ENCODE assay signal across 1 cellular context in the genomic region with DNA sequence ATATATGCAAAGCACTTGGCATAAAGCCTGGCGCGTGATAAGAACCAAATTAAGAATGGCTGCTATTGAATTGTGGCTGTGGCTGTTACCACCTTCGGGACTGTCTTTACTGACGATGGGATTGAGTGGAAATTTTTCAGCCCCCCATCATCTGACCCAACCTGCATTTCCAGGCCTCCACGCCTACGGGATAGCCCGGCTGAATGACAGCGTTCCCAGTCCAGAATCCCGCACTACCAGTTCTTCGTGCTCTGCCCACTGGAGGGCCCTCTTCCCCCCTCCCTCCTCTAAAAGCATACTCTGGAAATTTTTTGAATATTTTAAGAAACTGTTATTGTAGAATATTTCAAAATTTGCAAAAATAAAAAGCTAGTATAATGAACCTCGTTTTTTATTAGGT.
TF ChIP-seq lines count a peak whose summit lies in the region.

No MANE protein-coding gene starts in this region.

TF ChIP-seq in K562, 482 proteins besides CTCF, POLR2A, EP300 and RAD21:
- TF ChIP-seq MBD2 (IDR thresholded peaks at IDR 0.05; ENCODE audit: borderline replicate concordance, low read depth) = no peak
- TF ChIP-seq SRSF3 (IDR thresholded peaks at IDR 0.05; ENCODE audit: insufficient read depth, low read length) = no peak
- TF ChIP-seq, protein P1, sequence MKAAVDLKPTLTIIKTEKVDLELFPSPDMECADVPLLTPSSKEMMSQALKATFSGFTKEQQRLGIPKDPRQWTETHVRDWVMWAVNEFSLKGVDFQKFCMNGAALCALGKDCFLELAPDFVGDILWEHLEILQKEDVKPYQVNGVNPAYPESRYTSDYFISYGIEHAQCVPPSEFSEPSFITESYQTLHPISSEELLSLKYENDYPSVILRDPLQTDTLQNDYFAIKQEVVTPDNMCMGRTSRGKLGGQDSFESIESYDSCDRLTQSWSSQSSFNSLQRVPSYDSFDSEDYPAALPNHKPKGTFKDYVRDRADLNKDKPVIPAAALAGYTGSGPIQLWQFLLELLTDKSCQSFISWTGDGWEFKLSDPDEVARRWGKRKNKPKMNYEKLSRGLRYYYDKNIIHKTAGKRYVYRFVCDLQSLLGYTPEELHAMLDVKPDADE (conservative IDR thresholded peaks at IDR 0.05; ENCODE audit: control insufficient read depth, low read depth, low read length) = no peak
- no peak for TF ChIP-seq TSC22D4 (tag; IDR thresholded peaks at IDR 0.05)
- TF ChIP-seq ZNF146 (CRISPR knock-in tag; IDR thresholded peaks at IDR 0.05; ENCODE audit: unreplicated experiment) = no peak
- TF ChIP-seq FIP1L1 (IDR thresholded peaks at IDR 0.05; ENCODE audit: low read depth, low read length, poor library complexity, severe bottlenecking) = no peak
- TF ChIP-seq, protein P2, sequence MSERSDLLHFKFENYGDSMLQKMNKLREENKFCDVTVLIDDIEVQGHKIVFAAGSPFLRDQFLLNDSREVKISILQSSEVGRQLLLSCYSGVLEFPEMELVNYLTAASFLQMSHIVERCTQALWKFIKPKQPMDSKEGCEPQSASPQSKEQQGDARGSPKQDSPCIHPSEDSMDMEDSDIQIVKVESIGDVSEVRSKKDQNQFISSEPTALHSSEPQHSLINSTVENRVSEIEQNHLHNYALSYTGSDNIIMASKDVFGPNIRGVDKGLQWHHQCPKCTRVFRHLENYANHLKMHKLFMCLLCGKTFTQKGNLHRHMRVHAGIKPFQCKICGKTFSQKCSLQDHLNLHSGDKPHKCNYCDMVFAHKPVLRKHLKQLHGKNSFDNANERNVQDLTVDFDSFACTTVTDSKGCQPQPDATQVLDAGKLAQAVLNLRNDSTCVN (CRISPR knock-in tag; IDR thresholded peaks at IDR 0.05) = no peak
- no peak for TF ChIP-seq RFX5 (IDR thresholded peaks at IDR 0.05; ENCODE audit: low read depth, low read length)
- TF ChIP-seq ATF7 (IDR thresholded peaks at IDR 0.05) = no peak
- TF ChIP-seq ZNF830 (CRISPR knock-in tag; IDR thresholded peaks at IDR 0.05) = no peak
- TF ChIP-seq HMGN3 (IDR thresholded peaks at IDR 0.05; ENCODE audit: borderline replicate concordance, extremely low read depth, insufficient read length, low read depth, low read length) = no peak
- TF ChIP-seq ZSCAN32 (CRISPR knock-in tag; IDR thresholded peaks at IDR 0.05) = no peak
- TF ChIP-seq ZC3H4 (CRISPR knock-in tag; IDR thresholded peaks at IDR 0.05; ENCODE audit: borderline replicate concordance) = no peak
